ENCODE assay signal across 1 cellular context in genomic region chr20:43590392-43591303, GRCh38.
TF ChIP-seq lines count a peak whose summit lies in the region.

IFT52 (plus strand) TSS chr20:43590937; CDS start chr20:43594699, 3,762 bp downstream.

TF ChIP-seq in K562, 482 proteins besides CTCF, POLR2A, EP300 and RAD21 (continued from another document and continues in another):
- TF ChIP-seq ZFP91 (CRISPR knock-in tag; IDR thresholded peaks at IDR 0.05), result no peak
- no peak for TF ChIP-seq ZNF316 (IDR thresholded peaks at IDR 0.05)
- no peak for TF ChIP-seq NELFE (IDR thresholded peaks at IDR 0.05; ENCODE audit: insufficient read depth, insufficient read length)
- TF ChIP-seq HMG20B (CRISPR knock-in tag; IDR thresholded peaks at IDR 0.05), result no peak
- no peak; a peak in 1 of 4 replicates for TF ChIP-seq ZNF639 (CRISPR knock-in tag; conservative IDR thresholded peaks at IDR 0.05 in 1 of 2, IDR thresholded peaks at IDR 0.05 in 1 of 2)
- TF ChIP-seq SIN3A (IDR thresholded peaks at IDR 0.05; ENCODE audit: borderline replicate concordance in 2 of 2, control insufficient read depth in 1 of 2, low read depth in 2 of 2, low read length in 2 of 2), result peak; percentile 36 to 83; a peak in 2 of 4 replicates
- peak; percentile 40; the same call in 1 of the 2 replicates for TF ChIP-seq NFIC (IDR thresholded peaks at IDR 0.05)
- peak in 1 of 2 experiments; percentile 77; a peak in 2 of 4 replicates for TF ChIP-seq KDM1A (IDR thresholded peaks at IDR 0.05)
- TF ChIP-seq ZNF609 (CRISPR knock-in tag; IDR thresholded peaks at IDR 0.05; ENCODE audit: borderline replicate concordance), result no peak
- TF ChIP-seq C11orf30 (IDR thresholded peaks at IDR 0.05; ENCODE audit: low read depth), result peak; percentile 45
- TF ChIP-seq YY1 (IDR thresholded peaks at IDR 0.05; ENCODE audit: borderline replicate concordance in 1 of 3, control insufficient read depth in 1 of 3, extremely low read depth in 1 of 3, insufficient read depth in 3 of 3, insufficient read length in 1 of 3, insufficient replicate concordance in 2 of 3, low read depth in 1 of 3, low read length in 2 of 3), result no peak
- no peak for TF ChIP-seq ZNF253 (CRISPR knock-in tag; conservative IDR thresholded peaks at IDR 0.05)
- 0 out of 2 replicates have a peak, but pooled peaks have one; percentile 39 for TF ChIP-seq ARID1B (IDR thresholded peaks at IDR 0.05)
- TF ChIP-seq ELF2 (CRISPR knock-in tag; IDR thresholded peaks at IDR 0.05), result no peak
- no peak for TF ChIP-seq GTF3C2 (IDR thresholded peaks at IDR 0.05; ENCODE audit: borderline replicate concordance, extremely low read depth, insufficient read length)
- TF ChIP-seq MEF2A (IDR thresholded peaks at IDR 0.05; ENCODE audit: control insufficient read depth, low read depth, low read length), result no peak
- no peak; the same call in none of the 2 replicates for TF ChIP-seq SIN3B (IDR thresholded peaks at IDR 0.05; ENCODE audit: low read depth)
- TF ChIP-seq TOE1 (IDR thresholded peaks at IDR 0.05; ENCODE audit: borderline replicate concordance), result peak; percentile 97
- no peak for TF ChIP-seq TOE1 (CRISPR knock-in tag; IDR thresholded peaks at IDR 0.05; ENCODE audit: borderline replicate concordance, low read depth)
- TF ChIP-seq RHOXF2B (CRISPR knock-in tag; conservative IDR thresholded peaks at IDR 0.05), result no peak
- no peak; the same call in 1 of the 2 replicates for TF ChIP-seq MGA (IDR thresholded peaks at IDR 0.05)
- TF ChIP-seq HES1 (IDR thresholded peaks at IDR 0.05; ENCODE audit: low read depth), result no peak
- no peak for TF ChIP-seq ARID3B (CRISPR knock-in tag; IDR thresholded peaks at IDR 0.05; ENCODE audit: borderline replicate concordance)
- no peak for TF ChIP-seq FOXA1 (IDR thresholded peaks at IDR 0.05; ENCODE audit: borderline replicate concordance)
- no peak for TF ChIP-seq ZNF79 (CRISPR knock-in tag; IDR thresholded peaks at IDR 0.05; ENCODE audit: low read depth)
- no peak for TF ChIP-seq MTA1 (IDR thresholded peaks at IDR 0.05; ENCODE audit: borderline replicate concordance)
- TF ChIP-seq KAT7 (CRISPR knock-in tag; IDR thresholded peaks at IDR 0.05; ENCODE audit: borderline replicate concordance), result peak; percentile 72; the same call in 1 of the 2 replicates
